8 cellular contexts compared by ENCODE assay signal in genomic region chr19:29715695-29716581, GRCh38. TPM values are rescaled to one million over a fixed set of nuclear protein-coding genes. Genes with fewer than 3 reads are reported as not detected.
DNase-seq lines count a peak whose midpoint lies in the region; ATAC-seq and TF ChIP-seq lines count a peak whose summit lies in the region.

No MANE protein-coding gene starts in this region.

- H3F3A ChIP-seq in SU-DHL-6 (ENCODE audit: insufficient read depth), result 0 out of 2 replicates have a peak, but pooled peaks cover 3% of the 10 kb centered on the region

- H3K4me2 ChIP-seq in SU-DHL-6 (ENCODE audit: low read depth, low read length, poor library complexity, severe bottlenecking), result peak overlapping the region; percentile 86

- peaks cover 34% of the 10 kb centered on the region for H3K4me1 Mint-ChIP-seq in osteocyte (ENCODE audit: unreplicated experiment)

- intact Hi-C loops in esophagus squamous epithelium (cut with DNase I), result loop anchor here (5.0 kb wide), 1 partner anchor 109 kb away; the partner anchor contains the start of gene POP4

- ATAC-seq in HG02610 (IDR thresholded peaks at IDR 0.05; ENCODE audit: unreplicated experiment), result peak; percentile 1

- H2AFZ ChIP-seq in SU-DHL-6 (ENCODE audit: low read depth, low read length, severe bottlenecking), result peak overlapping the region; percentile 98

- peaks cover 9% of the 10 kb centered on the region; the same call in 1 of the 2 replicates for H3K79me2 ChIP-seq in SU-DHL-6 (ENCODE audit: insufficient read depth, low read length)

- in situ Hi-C loops in G401 (cut with HindIII; ENCODE audit: low sequenced_read_pairs), result no loop called here

- H3K36me3 ChIP-seq in SU-DHL-6 (ENCODE audit: low read length) (no peaks in the 10 kb centered on the region), esophagus squamous epithelium (peaks cover 0 to 10% (median 0%) of the 10 kb centered on the region in 3 donors)

- TF ChIP-seq CTCF in SU-DHL-6 (IDR thresholded peaks at IDR 0.05; ENCODE audit: insufficient read depth, low read length, poor library complexity, severe bottlenecking) (no peak), esophagus squamous epithelium (IDR thresholded peaks at IDR 0.05) (no peak), osteocyte (IDR thresholded peaks at IDR 0.05) (no peak)

- H4K20me1 ChIP-seq in SU-DHL-6 (ENCODE audit: low read depth, low read length), result no peaks in the 10 kb centered on the region

- peaks cover 2% of the 10 kb centered on the region for H3K27me3 Mint-ChIP-seq in osteocyte (ENCODE audit: unreplicated experiment)

- H3K4me3 ChIP-seq in SU-DHL-6 (ENCODE audit: insufficient read depth, low read length, poor library complexity, severe bottlenecking), result peak overlapping the region; percentile 85
- H3K4me3 ChIP-seq in esophagus squamous epithelium, result peak overlapping the region; percentile 79 to 98 (median 88)

- H3K9me2 ChIP-seq in SU-DHL-6 (replicated peaks; ENCODE audit: insufficient read depth, low read length), result no peaks in the 10 kb centered on the region

- 9 to 15% methylated on average over 7 to 8 of the region's 13 CpGs for WGBS in esophagus squamous epithelium, 2 donors

- peak overlapping the region; percentile 85 for H3K4me3 Mint-ChIP-seq in osteocyte (ENCODE audit: unreplicated experiment)

- no peaks in the 10 kb centered on the region for H3K27me3 ChIP-seq in SU-DHL-6 (ENCODE audit: low read length)
- H3K27me3 ChIP-seq in esophagus squamous epithelium, result no peaks in the 10 kb centered on the region

- H3K36me3 Mint-ChIP-seq in osteocyte (ENCODE audit: unreplicated experiment), result peaks cover 2% of the 10 kb centered on the region

- TF ChIP-seq POLR2A in esophagus squamous epithelium (IDR thresholded peaks at IDR 0.05), result no peak

- DNase-seq in G401 (ENCODE audit: low spot score) (peak; percentile 24), esophagus squamous epithelium (lab: John Stamatoyannopoulos, UW) (no peak), osteocyte (ENCODE audit: extremely low spot score, unreplicated experiment) (no peak), NCI-H146 treated with DMSO at 0.1 percent for 48 hours (lab: John Stamatoyannopoulos, UW; ENCODE audit: unreplicated experiment) (no peak), NCI-H748 (lab: John Stamatoyannopoulos, UW; ENCODE audit: unreplicated experiment) (no peak), AG20443 (ENCODE audit: low spot score) (no peak)

- peaks cover 21 to 57% (median 23%) of the 10 kb centered on the region in 3 donors for H3K4me1 ChIP-seq in esophagus squamous epithelium

- peak overlapping the region; percentile 63 for H3K27ac ChIP-seq in SU-DHL-6 (ENCODE audit: low read depth, low read length)
- peak overlapping the region; percentile 93 to 98 (median 96) for H3K27ac ChIP-seq in esophagus squamous epithelium

- H3K9me3 ChIP-seq in SU-DHL-6 (ENCODE audit: insufficient read depth, low read length), result no peaks in the 10 kb centered on the region
- no peaks in the 10 kb centered on the region for H3K9me3 ChIP-seq in esophagus squamous epithelium

- H3K27ac Mint-ChIP-seq in osteocyte (ENCODE audit: unreplicated experiment), result peak overlapping the region; percentile 90

- no peaks in the 10 kb centered on the region for H3K9me3 Mint-ChIP-seq in osteocyte (ENCODE audit: unreplicated experiment)

- peak overlapping the region; percentile 95 for H3K9ac ChIP-seq in SU-DHL-6 (ENCODE audit: low read length)

RNA-seq across cellular contexts. Expression of gene C19orf12, which starts 0.9 kb away (rescaled TPM):
- total RNA-seq in G401 (2014; rRNA removed; shearing (Covaris generic)), result 29.9 and 32.0 TPM in 2 replicates
- 10 to 100 TPM; 11.2 to 21.6 (median 18.3) TPM for total RNA-seq in esophagus squamous epithelium
- total RNA-seq in osteocyte, result 40.0 and 42.7 TPM in 2 replicates

RNA-seq across cellular contexts. Expression of gene PLEKHF1, which starts 50.7 kb away (rescaled TPM):
- total RNA-seq in G401 (2014; rRNA removed; shearing (Covaris generic)), result 23.8 and 26.3 TPM in 2 replicates
- total RNA-seq in esophagus squamous epithelium (10 to 100 TPM in 3 of 4 donors, 1 to 10 TPM in 1; 4.3 to 20.8 (median 17.1) TPM), osteocyte (27.3 and 36.1 TPM in 2 replicates)
